1 cellular context compared by ENCODE assay signal in the genomic region with DNA sequence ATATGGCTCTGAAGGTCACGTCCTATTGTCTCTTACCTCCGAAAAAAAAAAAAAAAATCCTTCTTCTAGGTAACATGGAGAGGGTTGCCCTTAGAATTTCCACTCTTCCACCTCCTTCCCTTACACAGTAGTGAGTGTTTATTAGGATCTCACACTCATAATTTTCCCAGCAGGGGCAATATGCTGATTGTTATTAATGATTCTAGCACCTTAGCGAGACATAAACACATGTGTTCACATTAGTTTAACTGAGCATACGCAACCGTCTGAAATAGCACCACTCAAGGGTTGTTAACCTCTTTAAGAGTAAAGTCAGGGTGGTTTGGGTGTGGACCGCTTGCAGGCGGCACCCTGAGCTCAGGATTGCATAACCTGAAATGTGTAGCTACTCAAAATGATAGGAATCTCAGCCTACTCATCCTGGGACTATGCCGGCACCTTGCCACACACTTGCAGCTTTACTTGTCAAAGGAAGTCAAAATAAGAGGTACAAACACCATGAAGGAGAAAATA.
TF ChIP-seq lines count a peak whose summit lies in the region.

No MANE protein-coding gene starts in this region.

TF ChIP-seq in K562, 482 proteins besides CTCF, POLR2A, EP300 and RAD21 (continued from another document and continues in another):
- TF ChIP-seq, protein P1, sequence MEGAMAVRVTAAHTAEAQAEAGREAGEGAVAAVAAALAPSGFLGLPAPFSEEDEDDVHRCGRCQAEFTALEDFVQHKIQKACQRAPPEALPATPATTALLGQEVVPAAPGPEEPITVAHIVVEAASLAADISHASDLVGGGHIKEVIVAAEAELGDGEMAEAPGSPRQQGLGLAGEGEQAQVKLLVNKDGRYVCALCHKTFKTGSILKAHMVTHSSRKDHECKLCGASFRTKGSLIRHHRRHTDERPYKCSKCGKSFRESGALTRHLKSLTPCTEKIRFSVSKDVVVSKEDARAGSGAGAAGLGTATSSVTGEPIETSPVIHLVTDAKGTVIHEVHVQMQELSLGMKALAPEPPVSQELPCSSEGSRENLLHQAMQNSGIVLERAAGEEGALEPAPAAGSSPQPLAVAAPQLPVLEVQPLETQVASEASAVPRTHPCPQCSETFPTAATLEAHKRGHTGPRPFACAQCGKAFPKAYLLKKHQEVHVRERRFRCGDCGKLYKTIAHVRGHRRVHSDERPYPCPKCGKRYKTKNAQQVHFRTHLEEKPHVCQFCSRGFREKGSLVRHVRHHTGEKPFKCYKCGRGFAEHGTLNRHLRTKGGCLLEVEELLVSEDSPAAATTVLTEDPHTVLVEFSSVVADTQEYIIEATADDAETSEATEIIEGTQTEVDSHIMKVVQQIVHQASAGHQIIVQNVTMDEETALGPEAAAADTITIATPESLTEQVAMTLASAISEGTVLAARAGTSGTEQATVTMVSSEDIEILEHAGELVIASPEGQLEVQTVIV (CRISPR knock-in tag; IDR thresholded peaks at IDR 0.05; ENCODE audit: borderline replicate concordance) = no peak
- peak; percentile 83 for TF ChIP-seq ATF4 (CRISPR knock-in tag; IDR thresholded peaks at IDR 0.05)
- no peak for TF ChIP-seq EZH2 (IDR thresholded peaks at IDR 0.05; ENCODE audit: borderline replicate concordance, low read depth, low read length)
- no peak for TF ChIP-seq CBX2 (IDR thresholded peaks at IDR 0.05; ENCODE audit: insufficient read depth, low read length, poor library complexity, severe bottlenecking)
- TF ChIP-seq BMI1 (IDR thresholded peaks at IDR 0.05; ENCODE audit: low read length) = no peak
- TF ChIP-seq SIN3B (IDR thresholded peaks at IDR 0.05; ENCODE audit: low read depth) = no peak
- peak; percentile 38; the same call in 1 of the 2 replicates for TF ChIP-seq MAFG (tag; conservative IDR thresholded peaks at IDR 0.05)
- TF ChIP-seq NFE2 (IDR thresholded peaks at IDR 0.05; ENCODE audit: low read depth) = peak; percentile 78
- TF ChIP-seq, protein P2, sequence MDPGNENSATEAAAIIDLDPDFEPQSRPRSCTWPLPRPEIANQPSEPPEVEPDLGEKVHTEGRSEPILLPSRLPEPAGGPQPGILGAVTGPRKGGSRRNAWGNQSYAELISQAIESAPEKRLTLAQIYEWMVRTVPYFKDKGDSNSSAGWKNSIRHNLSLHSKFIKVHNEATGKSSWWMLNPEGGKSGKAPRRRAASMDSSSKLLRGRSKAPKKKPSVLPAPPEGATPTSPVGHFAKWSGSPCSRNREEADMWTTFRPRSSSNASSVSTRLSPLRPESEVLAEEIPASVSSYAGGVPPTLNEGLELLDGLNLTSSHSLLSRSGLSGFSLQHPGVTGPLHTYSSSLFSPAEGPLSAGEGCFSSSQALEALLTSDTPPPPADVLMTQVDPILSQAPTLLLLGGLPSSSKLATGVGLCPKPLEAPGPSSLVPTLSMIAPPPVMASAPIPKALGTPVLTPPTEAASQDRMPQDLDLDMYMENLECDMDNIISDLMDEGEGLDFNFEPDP (CRISPR knock-in tag; IDR thresholded peaks at IDR 0.05) = no peak
- TF ChIP-seq ARID1B (IDR thresholded peaks at IDR 0.05) = peak; percentile 70
- no peak for TF ChIP-seq ZNF174 (CRISPR knock-in tag; IDR thresholded peaks at IDR 0.05)
- no peak for TF ChIP-seq ELF2 (CRISPR knock-in tag; IDR thresholded peaks at IDR 0.05)
- no peak for TF ChIP-seq KAT8 (IDR thresholded peaks at IDR 0.05; ENCODE audit: low read depth)
- TF ChIP-seq ZBED1 (IDR thresholded peaks at IDR 0.05) = no peak
- no peak for TF ChIP-seq FUS (optimal IDR thresholded peaks at IDR 0.05; ENCODE audit: low read depth, low read length)
- TF ChIP-seq ZNF124 (CRISPR knock-in tag; IDR thresholded peaks at IDR 0.05) = no peak
- no peak for TF ChIP-seq SIX5 (IDR thresholded peaks at IDR 0.05; ENCODE audit: borderline replicate concordance in 1 of 2, insufficient read depth in 1 of 2, low read depth in 1 of 2, low read length in 2 of 2)
- TF ChIP-seq FOSL1 (tag; conservative IDR thresholded peaks at IDR 0.05) = peak; percentile 69
- TF ChIP-seq SNAPC5 (CRISPR knock-in tag; IDR thresholded peaks at IDR 0.05) = no peak
- no peak for TF ChIP-seq ZNF695 (CRISPR knock-in tag; IDR thresholded peaks at IDR 0.05)
- TF ChIP-seq, protein P3, sequence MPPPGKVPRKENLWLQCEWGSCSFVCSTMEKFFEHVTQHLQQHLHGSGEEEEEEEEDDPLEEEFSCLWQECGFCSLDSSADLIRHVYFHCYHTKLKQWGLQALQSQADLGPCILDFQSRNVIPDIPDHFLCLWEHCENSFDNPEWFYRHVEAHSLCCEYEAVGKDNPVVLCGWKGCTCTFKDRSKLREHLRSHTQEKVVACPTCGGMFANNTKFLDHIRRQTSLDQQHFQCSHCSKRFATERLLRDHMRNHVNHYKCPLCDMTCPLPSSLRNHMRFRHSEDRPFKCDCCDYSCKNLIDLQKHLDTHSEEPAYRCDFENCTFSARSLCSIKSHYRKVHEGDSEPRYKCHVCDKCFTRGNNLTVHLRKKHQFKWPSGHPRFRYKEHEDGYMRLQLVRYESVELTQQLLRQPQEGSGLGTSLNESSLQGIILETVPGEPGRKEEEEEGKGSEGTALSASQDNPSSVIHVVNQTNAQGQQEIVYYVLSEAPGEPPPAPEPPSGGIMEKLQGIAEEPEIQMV (tag; conservative IDR thresholded peaks at IDR 0.05; ENCODE audit: low read depth) = no peak
- 0 out of 2 replicates have a peak, but pooled peaks have one; percentile 41 for TF ChIP-seq RNF2 (IDR thresholded peaks at IDR 0.05)
- TF ChIP-seq E2F8 (IDR thresholded peaks at IDR 0.05; ENCODE audit: low read depth, partially characterized antibody) = no peak
- no peak for TF ChIP-seq PCBP1 (IDR thresholded peaks at IDR 0.05; ENCODE audit: low read depth, low read length, poor library complexity, severe bottlenecking)
- TF ChIP-seq MITF (IDR thresholded peaks at IDR 0.05) = no peak
- no peak for TF ChIP-seq SPI1 (IDR thresholded peaks at IDR 0.05; ENCODE audit: borderline replicate concordance, low read depth, low read length)
- no peak for TF ChIP-seq RUNX1 (IDR thresholded peaks at IDR 0.05; ENCODE audit: low read depth)
- TF ChIP-seq ZFP30 (CRISPR knock-in tag; IDR thresholded peaks at IDR 0.05; ENCODE audit: borderline replicate concordance) = no peak
- TF ChIP-seq, protein P4, sequence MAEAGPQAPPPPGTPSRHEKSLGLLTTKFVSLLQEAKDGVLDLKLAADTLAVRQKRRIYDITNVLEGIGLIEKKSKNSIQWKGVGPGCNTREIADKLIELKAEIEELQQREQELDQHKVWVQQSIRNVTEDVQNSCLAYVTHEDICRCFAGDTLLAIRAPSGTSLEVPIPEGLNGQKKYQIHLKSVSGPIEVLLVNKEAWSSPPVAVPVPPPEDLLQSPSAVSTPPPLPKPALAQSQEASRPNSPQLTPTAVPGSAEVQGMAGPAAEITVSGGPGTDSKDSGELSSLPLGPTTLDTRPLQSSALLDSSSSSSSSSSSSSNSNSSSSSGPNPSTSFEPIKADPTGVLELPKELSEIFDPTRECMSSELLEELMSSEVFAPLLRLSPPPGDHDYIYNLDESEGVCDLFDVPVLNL (CRISPR knock-in tag; IDR thresholded peaks at IDR 0.05; ENCODE audit: low read depth) = no peak
- TF ChIP-seq KLF6 (CRISPR knock-in tag; IDR thresholded peaks at IDR 0.05; ENCODE audit: borderline replicate concordance) = no peak; the same call in 1 of the 2 replicates
- TF ChIP-seq, protein P5, sequence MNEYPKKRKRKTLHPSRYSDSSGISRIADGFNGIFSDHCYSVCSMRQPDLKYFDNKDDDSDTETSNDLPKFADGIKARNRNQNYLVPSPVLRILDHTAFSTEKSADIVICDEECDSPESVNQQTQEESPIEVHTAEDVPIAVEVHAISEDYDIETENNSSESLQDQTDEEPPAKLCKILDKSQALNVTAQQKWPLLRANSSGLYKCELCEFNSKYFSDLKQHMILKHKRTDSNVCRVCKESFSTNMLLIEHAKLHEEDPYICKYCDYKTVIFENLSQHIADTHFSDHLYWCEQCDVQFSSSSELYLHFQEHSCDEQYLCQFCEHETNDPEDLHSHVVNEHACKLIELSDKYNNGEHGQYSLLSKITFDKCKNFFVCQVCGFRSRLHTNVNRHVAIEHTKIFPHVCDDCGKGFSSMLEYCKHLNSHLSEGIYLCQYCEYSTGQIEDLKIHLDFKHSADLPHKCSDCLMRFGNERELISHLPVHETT (CRISPR knock-in tag; conservative IDR thresholded peaks at IDR 0.05 in 1 of 2, IDR thresholded peaks at IDR 0.05 in 1 of 2) = no peak
- TF ChIP-seq, protein P6, sequence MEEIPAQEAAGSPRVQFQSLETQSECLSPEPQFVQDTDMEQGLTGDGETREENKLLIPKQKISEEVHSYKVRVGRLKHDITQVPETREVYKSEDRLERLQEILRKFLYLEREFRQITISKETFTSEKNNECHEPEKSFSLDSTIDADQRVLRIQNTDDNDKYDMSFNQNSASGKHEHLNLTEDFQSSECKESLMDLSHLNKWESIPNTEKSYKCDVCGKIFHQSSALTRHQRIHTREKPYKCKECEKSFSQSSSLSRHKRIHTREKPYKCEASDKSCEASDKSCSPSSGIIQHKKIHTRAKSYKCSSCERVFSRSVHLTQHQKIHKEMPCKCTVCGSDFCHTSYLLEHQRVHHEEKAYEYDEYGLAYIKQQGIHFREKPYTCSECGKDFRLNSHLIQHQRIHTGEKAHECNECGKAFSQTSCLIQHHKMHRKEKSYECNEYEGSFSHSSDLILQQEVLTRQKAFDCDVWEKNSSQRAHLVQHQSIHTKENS (CRISPR knock-in tag; IDR thresholded peaks at IDR 0.05) = no peak
- TF ChIP-seq, protein P7, sequence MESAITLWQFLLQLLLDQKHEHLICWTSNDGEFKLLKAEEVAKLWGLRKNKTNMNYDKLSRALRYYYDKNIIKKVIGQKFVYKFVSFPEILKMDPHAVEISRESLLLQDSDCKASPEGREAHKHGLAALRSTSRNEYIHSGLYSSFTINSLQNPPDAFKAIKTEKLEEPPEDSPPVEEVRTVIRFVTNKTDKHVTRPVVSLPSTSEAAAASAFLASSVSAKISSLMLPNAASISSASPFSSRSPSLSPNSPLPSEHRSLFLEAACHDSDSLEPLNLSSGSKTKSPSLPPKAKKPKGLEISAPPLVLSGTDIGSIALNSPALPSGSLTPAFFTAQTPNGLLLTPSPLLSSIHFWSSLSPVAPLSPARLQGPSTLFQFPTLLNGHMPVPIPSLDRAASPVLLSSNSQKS (CRISPR knock-in tag; IDR thresholded peaks at IDR 0.05) = no peak
- no peak for TF ChIP-seq HSF4 (CRISPR knock-in tag; IDR thresholded peaks at IDR 0.05; ENCODE audit: borderline replicate concordance)
- TF ChIP-seq HMG20A (CRISPR knock-in tag; conservative IDR thresholded peaks at IDR 0.05) = no peak
- no peak for TF ChIP-seq ARID4B (CRISPR knock-in tag; IDR thresholded peaks at IDR 0.05)
- no peak for TF ChIP-seq NFXL1 (CRISPR knock-in tag; IDR thresholded peaks at IDR 0.05)
